8 cellular contexts compared by ENCODE assay signal in the genomic region with DNA sequence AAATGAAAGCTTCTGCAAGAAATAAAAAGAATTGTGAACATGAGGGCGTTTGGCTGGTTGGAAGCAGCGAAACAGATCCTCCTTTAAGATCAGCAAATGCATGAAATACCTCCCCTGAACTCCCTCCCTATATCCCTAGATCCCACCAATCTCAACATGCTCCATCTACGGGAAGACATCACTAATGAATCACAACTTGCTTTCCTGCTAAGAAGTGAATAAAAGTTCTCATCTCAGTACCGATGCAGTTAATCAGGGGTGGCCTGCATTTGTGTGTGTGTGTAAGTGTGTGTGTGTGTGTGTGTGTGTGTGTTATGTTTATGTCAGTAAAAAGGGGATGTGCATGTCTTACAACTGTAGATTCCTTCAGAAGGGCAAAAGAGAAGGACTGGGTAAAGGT.
"Had no signal": no experiment of that assay in that cellular context is flagged by ENCODE, and none has a peak within 500 bp of the region (broad histone marks: within the 10 kb centered on the region; RNA-seq: fewer than 3 reads in every experiment).

No MANE protein-coding gene starts in this region.

- H3K4me3 ChIP-seq: GM12878 had no signal

- FAIRE-seq: G401.6, GM12878, GM12891, GM12892, GM18507, GM19239 had no signal

- DNase-seq: GDM1, GF-D8 had no signal

- ATAC-seq: GM12878 had no signal
